9 cellular contexts compared by ENCODE assay signal in the genomic region with DNA sequence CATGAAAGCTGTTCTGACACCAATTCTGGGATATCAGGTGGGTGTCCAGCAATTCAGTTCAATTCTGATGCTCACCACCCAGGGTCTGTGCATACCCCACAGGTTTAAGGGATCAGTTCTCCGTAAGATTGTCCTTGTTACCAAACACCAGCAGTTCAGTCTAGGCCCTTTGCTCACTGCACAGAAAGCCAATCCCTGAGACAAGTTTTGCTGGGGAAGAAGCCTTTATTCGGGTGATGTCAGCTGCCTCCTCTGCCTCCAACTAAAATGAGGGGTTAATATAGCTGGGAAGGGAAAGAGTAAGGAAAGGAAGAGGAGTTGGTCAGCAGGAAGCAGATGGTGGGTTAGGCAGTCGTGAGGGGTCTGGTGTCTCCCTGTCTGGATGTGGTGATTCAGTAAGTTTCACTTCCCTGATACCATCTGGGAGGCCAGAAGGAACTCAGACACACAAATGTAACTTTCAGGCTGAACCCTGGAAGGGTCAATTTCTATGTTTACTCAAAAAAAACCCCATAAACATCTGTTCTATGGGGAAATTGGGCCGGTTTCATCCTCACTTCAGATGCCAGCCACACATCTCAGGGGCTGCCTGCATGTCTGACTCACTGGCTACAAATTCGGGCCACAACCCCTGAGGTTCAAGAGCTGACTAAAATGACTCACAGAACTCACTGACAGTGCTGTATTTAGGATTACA.
DNase-seq lines count a peak whose midpoint lies in the region; ATAC-seq and TF ChIP-seq lines count a peak whose summit lies in the region.
"Had no signal": no experiment of that assay in that cellular context is flagged by ENCODE, and none has a peak within 500 bp of the region (broad histone marks: within the 10 kb centered on the region; RNA-seq: fewer than 3 reads in every experiment).

No MANE protein-coding gene starts in this region.

- peak; percentile 57 for ATAC-seq in HG03175 (IDR thresholded peaks at IDR 0.05; ENCODE audit: unreplicated experiment)

- H3K9me3 ChIP-seq in osteoblast (ENCODE audit: low read depth, low read length) = no peaks in the 10 kb centered on the region
- no peaks in the 10 kb centered on the region for H3K9me3 ChIP-seq in effector memory CD4-positive, alpha-beta T cell (ENCODE audit: control insufficient read depth, low read length)
- H3K9me3 ChIP-seq: colonic mucosa had no signal

- peaks cover 49% of the 10 kb centered on the region for H3K4me1 Mint-ChIP-seq in chondrocyte (ENCODE audit: low read depth)

- peaks cover 7% of the 10 kb centered on the region for H3K27me3 ChIP-seq in osteoblast (ENCODE audit: insufficient read depth, low read length)
- no peaks in the 10 kb centered on the region for H3K27me3 ChIP-seq in effector memory CD4-positive, alpha-beta T cell (replicated peaks; ENCODE audit: control insufficient read depth, insufficient read depth, low read length, poor library complexity, severe bottlenecking)
- H3K27me3 ChIP-seq: colonic mucosa had no signal

- H3K4me3 ChIP-seq in GM12865 (ENCODE audit: low read depth, low read length) (no peak overlapping the region), osteoblast (ENCODE audit: insufficient read depth, low read length) (no peak overlapping the region)
- H3K4me3 ChIP-seq in effector memory CD4-positive, alpha-beta T cell (ENCODE audit: insufficient read depth, low read depth, low read length, poor library complexity, severe bottlenecking) = no peak overlapping the region
- H3K4me3 ChIP-seq: colonic mucosa had no signal

- no peaks in the 10 kb centered on the region for H3K36me3 Mint-ChIP-seq in chondrocyte (ENCODE audit: low read depth)

- peak overlapping the region; percentile 95 for H3K27ac Mint-ChIP-seq in chondrocyte (ENCODE audit: unreplicated experiment)

- H2AFZ ChIP-seq in osteoblast (ENCODE audit: low read length) = no peak overlapping the region

- CTCF ChIA-PET in GM10248 (lab: Yijun Ruan, JAX) = no interaction called here

- H4K20me1 ChIP-seq in osteoblast (ENCODE audit: insufficient read depth, low read length) = no peaks in the 10 kb centered on the region

- H3K4me1 ChIP-seq in osteoblast (ENCODE audit: insufficient read depth, low read length) = peaks cover 9% of the 10 kb centered on the region
- H3K4me1 ChIP-seq in effector memory CD4-positive, alpha-beta T cell (ENCODE audit: control insufficient read depth, insufficient read depth, low read length, poor library complexity, severe bottlenecking) = no peaks in the 10 kb centered on the region
- H3K4me1 ChIP-seq: colonic mucosa had no signal

- POLR2A ChIA-PET in GM10248 (lab: Yijun Ruan, JAX) = no interaction called here

- H3K27me3 Mint-ChIP-seq in chondrocyte (ENCODE audit: low read depth) = no peaks in the 10 kb centered on the region

- H3K4me2 ChIP-seq in osteoblast (ENCODE audit: insufficient read depth, low read length) = peak overlapping the region; percentile 47

- no peaks in the 10 kb centered on the region for H3K36me3 ChIP-seq in osteoblast (ENCODE audit: insufficient read depth, low read length)
- no peaks in the 10 kb centered on the region for H3K36me3 ChIP-seq in effector memory CD4-positive, alpha-beta T cell (ENCODE audit: control insufficient read depth, insufficient read depth, low read length)
- H3K36me3 ChIP-seq: colonic mucosa had no signal

- DNase-seq in GM12865 (ENCODE audit: low read depth) (peak; percentile 37), chondrocyte (ENCODE audit: low spot score) (no peak), osteoblast (ENCODE audit: insufficient read length, low spot score, missing footprints) (peak; percentile 85), retina (no peak), NCI-H1436 treated with DMSO at 0.1 percent for 48 hours (lab: John Stamatoyannopoulos, UW) (no peak), GM10248 (ENCODE audit: extremely low spot score) (no peak)
- DNase-seq in effector memory CD4-positive, alpha-beta T cell = no peak
- DNase-seq: colonic mucosa had no signal

- no peaks in the 10 kb centered on the region for H3K79me2 ChIP-seq in osteoblast (ENCODE audit: insufficient read depth, low read length)

- H3K4me3 Mint-ChIP-seq in chondrocyte (ENCODE audit: unreplicated experiment) = no peak overlapping the region

- TF ChIP-seq CTCF in GM12865 (IDR thresholded peaks at IDR 0.05; ENCODE audit: insufficient read depth, low read depth, low read length, missing control alignments) = no peak
- no peak for TF ChIP-seq CTCF in chondrocyte (IDR thresholded peaks at IDR 0.05)
- no peak for TF ChIP-seq CTCF in osteoblast (IDR thresholded peaks at IDR 0.05; ENCODE audit: extremely low read depth, low read depth, low read length)
- no peak for TF ChIP-seq CTCF in GM10248 (IDR thresholded peaks at IDR 0.05; ENCODE audit: control extremely low read depth, extremely low read depth, low read depth, missing control alignments)

- H3K27ac ChIP-seq in osteoblast (ENCODE audit: low read depth, low read length) = peak overlapping the region; percentile 58
- H3K27ac ChIP-seq in effector memory CD4-positive, alpha-beta T cell (ENCODE audit: insufficient read depth, low read length, poor library complexity, severe bottlenecking) = no peak overlapping the region
- H3K27ac ChIP-seq: colonic mucosa had no signal

- H3K9me3 Mint-ChIP-seq in chondrocyte (ENCODE audit: low read depth) = peaks cover 3% of the 10 kb centered on the region

Comparison
In these comparisons a context has a peak if more than half of its experiments do, and no peak if none do; other contexts are left out.
1. DNase-seq: peak in GM12865 (single experiment) and osteoblast (single experiment); none in chondrocyte (single experiment), retina (single experiment), effector memory CD4-positive, alpha-beta T cell (0 of 3), NCI-H1436 treated with DMSO at 0.1 percent for 48 hours (single experiment) and GM10248 (single experiment).